28 cellular contexts compared by ENCODE assay signal in genomic region chr9:131555841-131556673, GRCh38. TPM values are rescaled to one million over a fixed set of nuclear protein-coding genes. Genes with fewer than 3 reads are reported as not detected.
"Had no signal": no experiment of that assay in that cellular context is flagged by ENCODE, and none has a peak within 500 bp of the region (broad histone marks: within the 10 kb centered on the region; RNA-seq: fewer than 3 reads in every experiment).

No MANE protein-coding gene starts in this region.

- H3K4me3 ChIP-seq: dorsolateral prefrontal cortex, esophagus squamous epithelium, gastroesophageal sphincter, spleen, tibial artery had no signal

- H3K36me3 ChIP-seq: esophagus squamous epithelium, gastroesophageal sphincter, spleen had no signal

- H3K4me1 Mint-ChIP-seq: nephron; stimulated activated memory B cell treated with anti-CD40 and anti-IgM and Interleukin-4, amounts not matched to agents 10 μg/mL and 1 μg/mL and 100 μg/mL, for 72 hours had no signal

- H3K27ac ChIP-seq: dorsolateral prefrontal cortex, epithelial cell of prostate, esophagus squamous epithelium, gastroesophageal sphincter, spleen, tibial artery had no signal

- H3K36me3 Mint-ChIP-seq: stimulated activated memory B cell treated with anti-CD40 and anti-IgM and Interleukin-4, amounts not matched to agents 10 μg/mL and 1 μg/mL and 100 μg/mL, for 72 hours had no signal

- DNase-seq: cortex of kidney; dorsolateral prefrontal cortex; effector CD8-positive, alpha-beta T cell; esophagus squamous epithelium; foreskin fibroblast; immature natural killer cell; left colon; left ventricle myocardium superior; mesendoderm; naive B cell; spleen; stimulated activated CD4-positive, alpha-beta T cell treated with anti-CD3 and anti-CD28 coated beads, Interleukin-15, amount 100 ng/mL, for 24 hours; stimulated activated CD4-positive, alpha-beta T cell treated with anti-CD3 and anti-CD28 coated beads, Interleukin-1b, Interleukin-23, amount 100 ng/mL, for 48 hours; stimulated activated CD4-positive, alpha-beta T cell treated with anti-CD3 and anti-CD28 coated beads, Interleukin-4, amount 100 ng/mL, for 24 hours; tibial artery had no signal

- H3K9me3 Mint-ChIP-seq: immature natural killer cell; stimulated activated naive CD8-positive, alpha-beta T cell treated with anti-CD3 and anti-CD28 coated beads, Interleukin-15, Interleukin-2, amounts not matched to agents 100 ng/mL and 50 ng/mL, for 24 hours had no signal

- H3K9me3 ChIP-seq: gastroesophageal sphincter had no signal

- H3K27ac Mint-ChIP-seq: nephron; stimulated activated memory B cell treated with anti-CD40 and anti-IgM and Interleukin-4, amounts not matched to agents 10 μg/mL and 1 μg/mL and 100 μg/mL, for 72 hours; stimulated activated naive CD8-positive, alpha-beta T cell treated with anti-CD3 and anti-CD28 coated beads, Interleukin-15, Interleukin-2, amounts not matched to agents 100 ng/mL and 50 ng/mL, for 24 hours had no signal

- H3K4me3 Mint-ChIP-seq: stimulated activated memory B cell treated with anti-CD40 and anti-IgM and Interleukin-4, amounts not matched to agents 10 μg/mL and 1 μg/mL and 100 μg/mL, for 72 hours had no signal

- ATAC-seq: gastroesophageal sphincter; left colon; left ventricle myocardium superior; sciatic nerve; stimulated activated memory B cell treated with anti-CD40 and anti-IgM and Interleukin-4, amounts not matched to agents 10 μg/mL and 1 μg/mL and 100 μg/mL, for 72 hours had no signal

- H3K4me1 ChIP-seq: esophagus squamous epithelium had no signal

RNA-seq across cellular contexts. Expression of gene PRRT1B, which starts 10.7 kb away (rescaled TPM):
- total RNA-seq: esophagus squamous epithelium, gastroesophageal sphincter, left ventricle myocardium superior, lung microvascular endothelial cell, omental fat pad, pulmonary artery endothelial cell, sciatic nerve, skeletal muscle tissue, spleen, temporal lobe, ureter had no signal
- polyA plus RNA-seq: immature natural killer cell, keratinocyte, spleen had no signal
